Comparison of ENCODE assay signal across 1 cellular context in genomic region chr16:4475880-4476790, GRCh38.
A peak's percentile ranks its signal among the peaks of the same experiment; 100 is the strongest.
TF ChIP-seq lines count a peak whose summit lies in the region.

HMOX2 (plus strand) TSS chr16:4476398; CDS start chr16:4505525, 29,127 bp downstream.

TF ChIP-seq in HepG2, 621 proteins besides CTCF, POLR2A, EP300 and RAD21 (continued from another document and continues in another):
- TF ChIP-seq ZMYM4 (CRISPR knock-in tag; IDR thresholded peaks at IDR 0.05) = peak; percentile 64
- TF ChIP-seq SPEN (CRISPR knock-in tag; IDR thresholded peaks at IDR 0.05; ENCODE audit: low read depth) = peak; percentile 97
- TF ChIP-seq, protein P1, sequence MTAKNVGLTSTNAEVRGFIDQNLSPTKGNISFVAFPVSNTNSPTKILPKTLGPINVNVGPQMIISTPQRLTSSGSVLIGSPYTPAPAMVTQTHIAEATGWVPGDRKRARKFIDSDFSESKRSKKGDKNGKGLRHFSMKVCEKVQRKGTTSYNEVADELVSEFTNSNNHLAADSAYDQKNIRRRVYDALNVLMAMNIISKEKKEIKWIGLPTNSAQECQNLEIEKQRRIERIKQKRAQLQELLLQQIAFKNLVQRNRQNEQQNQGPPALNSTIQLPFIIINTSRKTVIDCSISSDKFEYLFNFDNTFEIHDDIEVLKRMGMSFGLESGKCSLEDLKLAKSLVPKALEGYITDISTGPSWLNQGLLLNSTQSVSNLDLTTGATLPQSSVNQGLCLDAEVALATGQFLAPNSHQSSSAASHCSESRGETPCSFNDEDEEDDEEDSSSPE (CRISPR knock-in tag; IDR thresholded peaks at IDR 0.05) = peak; percentile 91
- no peak for TF ChIP-seq ELF1 (CRISPR knock-in tag; IDR thresholded peaks at IDR 0.05)
- TF ChIP-seq ZSCAN25 (CRISPR knock-in tag; IDR thresholded peaks at IDR 0.05) = peak; percentile 74; the same call in 1 of the 2 replicates
- TF ChIP-seq GFI1 (CRISPR knock-in tag; IDR thresholded peaks at IDR 0.05; ENCODE audit: borderline replicate concordance) = 0 out of 2 replicates have a peak, but pooled peaks have one; percentile 42
- no peak for TF ChIP-seq NFE2L1 (CRISPR knock-in tag; IDR thresholded peaks at IDR 0.05; ENCODE audit: borderline replicate concordance)
- TF ChIP-seq, protein P2, sequence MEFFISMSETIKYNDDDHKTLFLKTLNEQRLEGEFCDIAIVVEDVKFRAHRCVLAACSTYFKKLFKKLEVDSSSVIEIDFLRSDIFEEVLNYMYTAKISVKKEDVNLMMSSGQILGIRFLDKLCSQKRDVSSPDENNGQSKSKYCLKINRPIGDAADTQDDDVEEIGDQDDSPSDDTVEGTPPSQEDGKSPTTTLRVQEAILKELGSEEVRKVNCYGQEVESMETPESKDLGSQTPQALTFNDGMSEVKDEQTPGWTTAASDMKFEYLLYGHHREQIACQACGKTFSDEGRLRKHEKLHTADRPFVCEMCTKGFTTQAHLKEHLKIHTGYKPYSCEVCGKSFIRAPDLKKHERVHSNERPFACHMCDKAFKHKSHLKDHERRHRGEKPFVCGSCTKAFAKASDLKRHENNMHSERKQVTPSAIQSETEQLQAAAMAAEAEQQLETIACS (CRISPR knock-in tag; IDR thresholded peaks at IDR 0.05) = 0 out of 2 replicates have a peak, but pooled peaks have one; percentile 14
- TF ChIP-seq KAT7 (CRISPR knock-in tag; IDR thresholded peaks at IDR 0.05; ENCODE audit: borderline replicate concordance) = no peak
- no peak for TF ChIP-seq ZNF75D (CRISPR knock-in tag; IDR thresholded peaks at IDR 0.05; ENCODE audit: borderline replicate concordance)
- peak; percentile 90; the same call in 1 of the 2 replicates for TF ChIP-seq ZNF564 (CRISPR knock-in tag; IDR thresholded peaks at IDR 0.05)
- TF ChIP-seq ZBED4 (CRISPR knock-in tag; IDR thresholded peaks at IDR 0.05; ENCODE audit: borderline replicate concordance) = no peak
- no peak for TF ChIP-seq RNF219 (CRISPR knock-in tag; IDR thresholded peaks at IDR 0.05)
- no peak for TF ChIP-seq FOXP1 (IDR thresholded peaks at IDR 0.05)
- no peak for TF ChIP-seq FOXP1 (CRISPR knock-in tag; IDR thresholded peaks at IDR 0.05)
- TF ChIP-seq ZBTB43 (CRISPR knock-in tag; conservative IDR thresholded peaks at IDR 0.05) = peak; percentile 60; the same call in 1 of the 2 replicates
- TF ChIP-seq ZNF749 (CRISPR knock-in tag; IDR thresholded peaks at IDR 0.05; ENCODE audit: borderline replicate concordance) = peak; percentile 70; the same call in 1 of the 2 replicates
- TF ChIP-seq ZNF800 (CRISPR knock-in tag; IDR thresholded peaks at IDR 0.05) = no peak; the same call in 1 of the 2 replicates
- no peak; the same call in 1 of the 2 replicates for TF ChIP-seq CC2D1A (CRISPR knock-in tag; IDR thresholded peaks at IDR 0.05)
- TF ChIP-seq, protein P3, sequence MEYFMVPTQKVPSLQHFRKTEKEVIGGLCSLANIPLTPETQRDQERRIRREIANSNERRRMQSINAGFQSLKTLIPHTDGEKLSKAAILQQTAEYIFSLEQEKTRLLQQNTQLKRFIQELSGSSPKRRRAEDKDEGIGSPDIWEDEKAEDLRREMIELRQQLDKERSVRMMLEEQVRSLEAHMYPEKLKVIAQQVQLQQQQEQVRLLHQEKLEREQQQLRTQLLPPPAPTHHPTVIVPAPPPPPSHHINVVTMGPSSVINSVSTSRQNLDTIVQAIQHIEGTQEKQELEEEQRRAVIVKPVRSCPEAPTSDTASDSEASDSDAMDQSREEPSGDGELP (IDR thresholded peaks at IDR 0.05; ENCODE audit: borderline replicate concordance, low read depth) = peak; percentile 17; the same call in 1 of the 2 replicates
- TF ChIP-seq BCL3 (CRISPR knock-in tag; IDR thresholded peaks at IDR 0.05) = peak; percentile 90
- TF ChIP-seq SMAD9 (CRISPR knock-in tag; IDR thresholded peaks at IDR 0.05) = no peak
- no peak for TF ChIP-seq FOXM1 (CRISPR knock-in tag; IDR thresholded peaks at IDR 0.05)
- TF ChIP-seq, protein P4, sequence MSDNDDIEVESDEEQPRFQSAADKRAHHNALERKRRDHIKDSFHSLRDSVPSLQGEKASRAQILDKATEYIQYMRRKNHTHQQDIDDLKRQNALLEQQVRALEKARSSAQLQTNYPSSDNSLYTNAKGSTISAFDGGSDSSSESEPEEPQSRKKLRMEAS (IDR thresholded peaks at IDR 0.05) = peak; percentile 92
- TF ChIP-seq ZNF766 (CRISPR knock-in tag; IDR thresholded peaks at IDR 0.05; ENCODE audit: borderline replicate concordance) = peak; percentile 53; the same call in 1 of the 2 replicates
- no peak; the same call in 1 of the 2 replicates for TF ChIP-seq ZNF235 (CRISPR knock-in tag; IDR thresholded peaks at IDR 0.05; ENCODE audit: borderline replicate concordance)
- TF ChIP-seq ATF7-NPFF (CRISPR knock-in tag; IDR thresholded peaks at IDR 0.05; ENCODE audit: low read depth) = peak; percentile 90; the same call in 1 of the 2 replicates
- peak; percentile 36 for TF ChIP-seq HNRNPK (IDR thresholded peaks at IDR 0.05; ENCODE audit: low read depth, low read length, poor library complexity, severe bottlenecking)
- TF ChIP-seq ZNF512B (CRISPR knock-in tag; IDR thresholded peaks at IDR 0.05; ENCODE audit: borderline replicate concordance) = 0 out of 2 replicates have a peak, but pooled peaks have one; percentile 18
- TF ChIP-seq SMARCE1 (IDR thresholded peaks at IDR 0.05; ENCODE audit: borderline replicate concordance) = no peak
- no peak for TF ChIP-seq CBX2 (IDR thresholded peaks at IDR 0.05; ENCODE audit: low read depth, low read length)
- TF ChIP-seq CBX2 (CRISPR knock-in tag; IDR thresholded peaks at IDR 0.05; ENCODE audit: low read depth) = no peak
- peak; percentile 98; the same call in 1 of the 2 replicates for TF ChIP-seq EEA1 (CRISPR knock-in tag; IDR thresholded peaks at IDR 0.05; ENCODE audit: borderline replicate concordance)
- TF ChIP-seq FOXK2 (IDR thresholded peaks at IDR 0.05) = no peak
- TF ChIP-seq ZNF430 (CRISPR knock-in tag; IDR thresholded peaks at IDR 0.05) = peak; percentile 76; the same call in 1 of the 2 replicates
